In genomic region chr7:7895754-7896153, GRCh38 we compare ENCODE assay signal across 16 cellular contexts.
DNase-seq lines count a peak whose midpoint lies in the region; ATAC-seq and TF ChIP-seq lines count a peak whose summit lies in the region.
"Had no signal": no experiment of that assay in that cellular context is flagged by ENCODE, and none has a peak within 500 bp of the region (broad histone marks: within the 10 kb centered on the region; RNA-seq: fewer than 3 reads in every experiment).

No MANE protein-coding gene starts in this region.

- H3K36me3 Mint-ChIP-seq in progenitor cell of endocrine pancreas (ENCODE audit: insufficient read depth) (peaks cover 4% of the 10 kb centered on the region), CD14-positive monocyte (no peaks in the 10 kb centered on the region)

- H3K4me1 ChIP-seq in body of pancreas = peaks cover 9% of the 10 kb centered on the region
- H3K4me1 ChIP-seq: BLaER1 treated with 17β-estradiol and CSF1 and Interleukin-3, amounts not matched to agents 10 nM and 100 nM; spleen had no signal

- peaks cover 0 to 2% of the 10 kb centered on the region in 2 donors for H3K36me3 ChIP-seq in body of pancreas (replicated peaks in 1 of 2; ENCODE audit: insufficient read depth in 1 of 2, low read depth in 2 of 2)
- H3K36me3 ChIP-seq: BLaER1 treated with 17β-estradiol and CSF1 and Interleukin-3, amounts not matched to agents 10 nM and 100 nM had no signal

- 31 to 45% methylated on average over 3 to 4 of the region's 4 CpGs for WGBS in body of pancreas, 2 donors

- H3K4me3 ChIP-seq in body of pancreas = no peak overlapping the region
- H3K4me3 ChIP-seq: BLaER1 treated with 17β-estradiol and CSF1 and Interleukin-3, amounts not matched to agents 10 nM and 100 nM; spleen had no signal

- TF ChIP-seq CTCF in body of pancreas (IDR thresholded peaks at IDR 0.05) (peak in 1 of 7 experiments; percentile 20), progenitor cell of endocrine pancreas (IDR thresholded peaks at IDR 0.05; ENCODE audit: unreplicated experiment) (no peak), GM10266 (IDR thresholded peaks at IDR 0.05; ENCODE audit: control insufficient read depth, insufficient read depth, low read depth, missing control alignments) (no peak), CD14-positive monocyte (IDR thresholded peaks at IDR 0.05) (no peak)

- H3K27ac Mint-ChIP-seq in progenitor cell of endocrine pancreas (peak overlapping the region; percentile 56), CD14-positive monocyte (no peak overlapping the region)
- H3K27ac Mint-ChIP-seq: mesothelial cell of epicardium, nephron progenitor cell had no signal

- H3K9me3 Mint-ChIP-seq in progenitor cell of endocrine pancreas (ENCODE audit: low read depth) = peaks cover 5% of the 10 kb centered on the region
- H3K9me3 Mint-ChIP-seq in CD14-positive monocyte = peaks cover 0 to 6% (median 0%) of the 10 kb centered on the region in 7 donors
- H3K9me3 Mint-ChIP-seq: nephron progenitor cell had no signal

- DNase-seq in DMS153 (lab: John Stamatoyannopoulos, UW) (peak; percentile 20), DMS153 treated with DMSO at 0.1 percent for 48 hours (lab: John Stamatoyannopoulos, UW; ENCODE audit: unreplicated experiment) (no peak), NCI-H1694 (lab: John Stamatoyannopoulos, UW) (peak; percentile 47), body of pancreas (peak; percentile 78 to 89 (median 88)), progenitor cell of endocrine pancreas (ENCODE audit: low spot score, unreplicated experiment) (no peak), GM10266 (ENCODE audit: extremely low spot score) (no peak), CD14-positive monocyte (ENCODE audit: low spot score) (no peak), NCI-H526 treated with DMSO at 0.1 percent for 48 hours (lab: John Stamatoyannopoulos, UW) (no peak)
- DNase-seq: activated CD4-positive, alpha-beta T cell treated with anti-CD3 and anti-CD28 coated beads, Interleukin-2, amount 50 U/mL, for 1 hour; DMS79; nephron progenitor cell; spleen; SW 1271 had no signal

- no peaks in the 10 kb centered on the region for H3K27me3 ChIP-seq in body of pancreas
- H3K27me3 ChIP-seq: BLaER1 treated with 17β-estradiol and CSF1 and Interleukin-3, amounts not matched to agents 10 nM and 100 nM; spleen had no signal

- TF ChIP-seq POLR2A in body of pancreas (IDR thresholded peaks at IDR 0.05) = peak in 1 of 3 donors; percentile 14

- peak; percentile 96 for ATAC-seq in body of pancreas

- H3K27me3 Mint-ChIP-seq in progenitor cell of endocrine pancreas (no peaks in the 10 kb centered on the region), CD14-positive monocyte (ENCODE audit: low read depth in 3 of 3) (no peaks in the 10 kb centered on the region)

- peak overlapping the region; percentile 60 to 72 (median 66) for H3K27ac ChIP-seq in body of pancreas
- H3K27ac ChIP-seq: 22Rv1; BLaER1 treated with 17β-estradiol and CSF1 and Interleukin-3, amounts not matched to agents 10 nM and 100 nM; spleen had no signal

- intact Hi-C loops in body of pancreas (cut with DNase I) = no loop called here
- intact Hi-C loops in CD14-positive monocyte (cut with micrococcal nuclease) = no loop called here

- H3K4me1 Mint-ChIP-seq in progenitor cell of endocrine pancreas (ENCODE audit: low read depth) (peaks cover 1% of the 10 kb centered on the region), CD14-positive monocyte (peaks cover 3% of the 10 kb centered on the region)
- H3K4me1 Mint-ChIP-seq: nephron progenitor cell had no signal

- H3K9me3 ChIP-seq in body of pancreas = no peaks in the 10 kb centered on the region
- H3K9me3 ChIP-seq: spleen had no signal

- H3K4me3 Mint-ChIP-seq in progenitor cell of endocrine pancreas (ENCODE audit: low read depth) (no peak overlapping the region), CD14-positive monocyte (no peak overlapping the region)
- H3K4me3 Mint-ChIP-seq: mesothelial cell of epicardium, nephron progenitor cell had no signal

Comparison
In these comparisons a context has a peak if more than half of its experiments do, and no peak if none do; other contexts are left out.
1. DNase-seq: peak in DMS153 (single experiment), NCI-H1694 (single experiment) and body of pancreas (4 of 4); none in DMS153 treated with DMSO at 0.1 percent for 48 hours (single experiment), progenitor cell of endocrine pancreas (single experiment), GM10266 (single experiment), CD14-positive monocyte (single experiment) and NCI-H526 treated with DMSO at 0.1 percent for 48 hours (single experiment).